Comparison of ENCODE assay signal across 6 cellular contexts in the genomic region with DNA sequence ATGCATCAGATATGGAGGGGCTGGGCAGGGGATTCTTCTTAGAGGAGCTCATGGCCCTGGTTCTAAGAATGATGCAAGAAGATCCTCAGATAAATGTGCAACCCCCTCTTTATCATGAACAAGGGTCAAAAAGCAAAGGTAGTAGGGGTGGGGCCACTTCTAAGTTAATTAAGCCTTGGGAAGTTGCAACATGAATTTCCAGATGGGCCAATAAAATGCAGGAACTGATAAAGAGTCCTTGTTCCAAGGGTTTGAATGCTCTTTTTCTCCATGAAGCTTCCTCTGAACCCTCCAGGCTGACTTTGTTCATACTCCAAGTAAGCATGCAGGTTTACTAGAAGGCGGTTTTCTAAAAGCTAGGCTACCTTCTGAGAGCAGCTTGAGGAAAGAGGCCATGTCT. TPM values are rescaled to one million over a fixed set of nuclear protein-coding genes. Genes with fewer than 3 reads are reported as not detected.
"Had no signal": no experiment of that assay in that cellular context is flagged by ENCODE, and none has a peak within 500 bp of the region (broad histone marks: within the 10 kb centered on the region; RNA-seq: fewer than 3 reads in every experiment).

No MANE protein-coding gene starts in this region.

- H3K4me1 Mint-ChIP-seq: GM23338 had no signal

- DNase-seq: H9, HCEC 1CT, IMR-90 had no signal

- H3K9me3 Mint-ChIP-seq: GM23338, H9 had no signal

- H3K27ac Mint-ChIP-seq: GM23338, H9 had no signal

- H3K4me3 ChIP-seq: GM23338 had no signal

- ATAC-seq: GM23338 had no signal

- H3K4me3 Mint-ChIP-seq: GM23338, H9 had no signal

RNA-seq across cellular contexts. Expression of gene PCA3, which starts 25.6 kb away (rescaled TPM):
- total RNA-seq: H1, H9, HT-29, IMR-90 had no signal
- polyA plus RNA-seq: H1, IMR-90 had no signal
